ENCODE assay signal across 19 cellular contexts in the genomic region with DNA sequence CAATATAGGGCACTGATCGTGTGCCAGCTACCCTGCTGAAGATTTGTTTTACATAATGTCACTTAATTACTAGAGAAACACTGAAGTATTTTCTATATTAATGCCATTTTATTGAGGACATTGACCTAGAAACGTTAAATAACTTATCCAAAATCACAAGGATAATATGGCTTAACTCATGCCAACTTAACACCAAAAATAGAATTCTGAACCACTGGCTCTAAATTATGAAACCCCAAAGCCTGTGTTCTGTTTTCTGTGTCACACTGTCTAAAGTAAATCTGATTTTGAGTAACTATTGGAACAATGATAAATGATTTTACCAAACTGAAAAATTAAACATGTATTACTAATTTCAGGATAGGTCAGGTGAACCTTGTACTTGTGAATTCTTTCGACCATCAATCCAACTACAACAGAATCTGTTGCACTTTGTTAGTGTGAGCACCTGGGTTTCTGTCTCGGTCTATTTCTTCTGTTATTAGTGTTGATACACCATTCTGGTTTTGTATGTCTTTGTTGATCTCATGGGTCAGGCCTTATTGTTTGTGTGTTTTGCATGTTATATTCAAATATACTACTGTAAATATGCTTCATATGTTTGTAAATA. TPM values are rescaled to one million over a fixed set of nuclear protein-coding genes. Genes with fewer than 3 reads are reported as not detected.
A peak's percentile ranks its signal among the peaks of the same experiment; 100 is the strongest.
DNase-seq lines count a peak whose midpoint lies in the region; ATAC-seq, FAIRE-seq and TF ChIP-seq lines count a peak whose summit lies in the region.
"Had no signal": no experiment of that assay in that cellular context is flagged by ENCODE, and none has a peak within 500 bp of the region (broad histone marks: within the 10 kb centered on the region; RNA-seq: fewer than 3 reads in every experiment).

No MANE protein-coding gene starts in this region.

- TF ChIP-seq CTCF in MCF 10A (IDR thresholded peaks at IDR 0.05; ENCODE audit: unreplicated experiment) (no peak), breast epithelium (IDR thresholded peaks at IDR 0.05) (no peak), GM12878 (IDR thresholded peaks at IDR 0.05 in 2 of 3, conservative IDR thresholded peaks at IDR 0.05 in 1 of 3; ENCODE audit: control insufficient read depth in 2 of 3, extremely low read depth in 1 of 3, insufficient read depth in 1 of 3, low read depth in 3 of 3, low read length in 3 of 3) (no peak)

- SMC1A ChIA-PET in GM12878 (lab: Charles Lee; ENCODE audit: uncharacterized antibody, unreplicated experiment): interaction anchor here (0.8 to 7.3 kb wide), 12 partner anchors 8 to 101 kb away, joined by 3 to 66 read pairs (median 6); partner anchors contain the start of gene CCDC141

- peak in 1 of 2 experiments; percentile 40; a peak in 1 of 4 replicates for TF ChIP-seq EP300 in GM12878 (IDR thresholded peaks at IDR 0.05; ENCODE audit: borderline replicate concordance in 1 of 2, control insufficient read depth in 1 of 2, low read depth in 2 of 2, low read length in 2 of 2)

- H3K9me3 ChIP-seq in breast epithelium (peaks cover 1 to 2% of the 10 kb centered on the region in 2 donors), GM12878 (replicated peaks; ENCODE audit: control insufficient read depth, insufficient read depth, low read length) (no peaks in the 10 kb centered on the region; the same call in 2 of the 3 replicates)
- H3K9me3 ChIP-seq: Peyer's patch had no signal

- no peak for TF ChIP-seq POLR2A in breast epithelium (IDR thresholded peaks at IDR 0.05)
- no peak for TF ChIP-seq POLR2A in GM12878 (IDR thresholded peaks at IDR 0.05; ENCODE audit: low read depth, low read length)

- H3K79me2 ChIP-seq in GM12878 (ENCODE audit: control insufficient read depth, insufficient read depth, low read length): no peaks in the 10 kb centered on the region

- FAIRE-seq in GM12878 (lab: Jason Lieb, UNC): no peak

- no peaks in the 10 kb centered on the region for H3K9me3 Mint-ChIP-seq in MCF 10A (ENCODE audit: unreplicated experiment)
- no peaks in the 10 kb centered on the region for H3K9me3 Mint-ChIP-seq in activated T-helper 17 cell treated with anti-CD3 and anti-CD28 coated beads, Interleukin-2, amount 50 U/mL, for 72 hours

- H3K4me3 Mint-ChIP-seq in MCF 10A (ENCODE audit: unreplicated experiment): no peak overlapping the region
- no peak overlapping the region for H3K4me3 Mint-ChIP-seq in activated T-helper 17 cell treated with anti-CD3 and anti-CD28 coated beads, Interleukin-2, amount 50 U/mL, for 72 hours

- in situ Hi-C loops in GM12878 (cut with MboI): no loop called here

- no peak overlapping the region for H3K9ac ChIP-seq in GM12878 (ENCODE audit: control insufficient read depth, insufficient read depth, low read length)

- H3K4me2 ChIP-seq in GM12878 (ENCODE audit: control insufficient read depth, insufficient read depth): no peak overlapping the region

- DNase-seq in MCF 10A (ENCODE audit: unreplicated experiment) (no peak), breast epithelium (ENCODE audit: low spot score in 2 of 2) (no peak), GM12878 (ENCODE audit: low read depth, low spot score) (no peak), activated gamma-delta T cell (lab: John Stamatoyannopoulos, UW) (no peak), DMS 273 treated with DMSO at 0.1 percent for 48 hours (lab: John Stamatoyannopoulos, UW) (no peak)
- DNase-seq: COR-L47, DMS53, GOT3, MM.1S, NCI-H1105, NCI-H1694 treated with DMSO at 0.1 percent for 48 hours, NCI-H446, Peyer's patch, Right ventricle myocardium superior, T-helper 2 cell had no signal

- H3K36me3 ChIP-seq in breast epithelium (no peaks in the 10 kb centered on the region), GM12878 (ENCODE audit: control insufficient read depth in 2 of 2, insufficient read depth in 2 of 2, low read length in 1 of 2) (no peaks in the 10 kb centered on the region)
- H3K36me3 ChIP-seq: Peyer's patch had no signal

- H3K27me3 ChIP-seq in breast epithelium (no peaks in the 10 kb centered on the region), GM12878 (replicated peaks in 1 of 2; ENCODE audit: control insufficient read depth in 2 of 2, insufficient read depth in 2 of 2, low read length in 1 of 2) (no peaks in the 10 kb centered on the region)
- H3K27me3 ChIP-seq: Peyer's patch had no signal

- no peak overlapping the region for H3K27ac Mint-ChIP-seq in MCF 10A (ENCODE audit: low read depth, unreplicated experiment)
- no peak overlapping the region for H3K27ac Mint-ChIP-seq in activated T-helper 17 cell treated with anti-CD3 and anti-CD28 coated beads, Interleukin-2, amount 50 U/mL, for 72 hours

- H3K27ac ChIP-seq in breast epithelium (no peak overlapping the region), GM12878 (ENCODE audit: control insufficient read depth, insufficient read depth) (no peak overlapping the region; the same call in 1 of the 2 replicates)
- H3K27ac ChIP-seq: 22Rv1, Peyer's patch had no signal

- no peaks in the 10 kb centered on the region for H4K20me1 ChIP-seq in GM12878 (ENCODE audit: control insufficient read depth, insufficient read depth)

- ATAC-seq in GM21526 (IDR thresholded peaks at IDR 0.05; ENCODE audit: low FRiP score, unreplicated experiment) (peak; percentile 37), HG03280 (IDR thresholded peaks at IDR 0.05; ENCODE audit: unreplicated experiment) (peak; percentile 54), GM12878 (peak; percentile 63)
- ATAC-seq in activated T-helper 17 cell treated with anti-CD3 and anti-CD28 coated beads, Interleukin-2, amount 50 U/mL, for 72 hours (replicated peaks): no peak

- CTCF ChIA-PET in MCF 10A (lab: Yijun Ruan, JAX) (interaction anchor here (0.6 to 1.1 kb wide), 3 partner anchors 19 to 171 kb away, joined by 3 to 4 read pairs (median 3); no protein-coding TSS in a partner anchor), GM12878 (lab: Yijun Ruan, JAX) (interaction anchor here (0.6 to 7.1 kb wide), 7 partner anchors 8 to 77 kb away, joined by 3 to 41 read pairs (median 4); partner anchors contain the start of gene CCDC141)

- intact Hi-C loops in MCF 10A (cut with micrococcal nuclease) (no loop called here), breast epithelium (cut with DNase I; ENCODE audit: low total_unique reads) (no loop called here), GM12878 (cut with micrococcal nuclease; ENCODE audit: unreplicated experiment) (loop anchor here (5.0 kb wide), 2 partner anchors 51 to 76 kb away; no protein-coding TSS in a partner anchor)

- RAD21 ChIA-PET in GM12878 (lab: Charles Lee; ENCODE audit: unreplicated experiment): interaction anchor here (1.0 to 6.0 kb wide), 6 partner anchors 8 to 77 kb away, joined by 3 to 47 read pairs (median 14); partner anchors contain the start of gene CCDC141

- no peaks in the 10 kb centered on the region for H3K4me1 ChIP-seq in breast epithelium
- H3K4me1 ChIP-seq in GM12878 (ENCODE audit: control insufficient read depth, insufficient read depth, low read length): peaks cover 19% of the 10 kb centered on the region
- H3K4me1 ChIP-seq: Peyer's patch had no signal

- BruUV-seq in MCF 10A (replicated peaks; lab: Mats Ljungman, UMichigan) (TSS peak; percentile 13), GM12878 (replicated peaks; lab: Mats Ljungman, UMichigan) (no TSS peak)

- POLR2A ChIA-PET in MCF 10A (lab: Yijun Ruan, JAX) (no interaction called here), GM12878 (lab: Charles Lee) (interaction anchor here (1.0 to 3.4 kb wide), 4 partner anchors 8 to 77 kb away, joined by 3 to 22 read pairs (median 4); no protein-coding TSS in a partner anchor)

- 34% methylated on average over 4 of the region's 4 CpGs for WGBS in GM12878 (ENCODE audit: insufficient coverage, insufficient replicate concordance, low lambda C conversion rate, missing lambda C conversion rate)

- no peak overlapping the region for H2AFZ ChIP-seq in GM12878 (ENCODE audit: control insufficient read depth, low read depth, low read length)

- TF ChIP-seq RAD21 in GM12878 (IDR thresholded peaks at IDR 0.05; ENCODE audit: insufficient read depth, low read depth, low read length): no peak

- H3K4me3 ChIP-seq in breast epithelium (no peak overlapping the region), GM12878 (no peak overlapping the region)
- H3K4me3 ChIP-seq: Peyer's patch had no signal

- H3K4me1 Mint-ChIP-seq in MCF 10A (ENCODE audit: insufficient read depth, unreplicated experiment): peaks cover 11% of the 10 kb centered on the region
- H3K4me1 Mint-ChIP-seq in activated T-helper 17 cell treated with anti-CD3 and anti-CD28 coated beads, Interleukin-2, amount 50 U/mL, for 72 hours: no peaks in the 10 kb centered on the region

- H3K36me3 Mint-ChIP-seq in MCF 10A (ENCODE audit: insufficient read depth, unreplicated experiment): no peaks in the 10 kb centered on the region
- H3K36me3 Mint-ChIP-seq in activated T-helper 17 cell treated with anti-CD3 and anti-CD28 coated beads, Interleukin-2, amount 50 U/mL, for 72 hours (ENCODE audit: low read depth): no peaks in the 10 kb centered on the region

- H3K27me3 Mint-ChIP-seq in MCF 10A (ENCODE audit: insufficient read depth, unreplicated experiment): no peaks in the 10 kb centered on the region
- peaks cover 5% of the 10 kb centered on the region for H3K27me3 Mint-ChIP-seq in activated T-helper 17 cell treated with anti-CD3 and anti-CD28 coated beads, Interleukin-2, amount 50 U/mL, for 72 hours

RNA-seq across cellular contexts. Expression of gene CCDC141, which starts 48.2 kb away (rescaled TPM):
- total RNA-seq in MCF 10A (2022): not detected in 2 replicates
- total RNA-seq in breast epithelium: 10 to 100 TPM in 1 of 3 donors, 1 to 10 TPM in 2; 1.3 to 11.7 (median 2.2) TPM
- 97.0 and 101 TPM in 2 replicates for total RNA-seq in GM12878 (2013; cell fraction: nucleolus; rRNA removed)
- total RNA-seq in GM12878 (2014; rRNA removed): 6.2 and 6.9 TPM in 2 replicates
- total RNA-seq in GM12878 (2014; rRNA removed; fragmentation: Illumina TruSeq; extraction: Trizol): 10.2 and 10.4 TPM in 2 replicates
- total RNA-seq in GM12878 (2021): 9.6 and 12.5 TPM in 2 replicates
- polyA plus RNA-seq in GM12878 (2011; ENCODE audit: low read depth): 0.55 TPM
- 3.5 and 4.8 TPM in 2 replicates for polyA plus RNA-seq in GM12878 (2011; rRNA removed)
- 1.5 and 1.8 TPM in 2 replicates for polyA plus RNA-seq in GM12878 (2011; cell fraction: cytosol; rRNA removed)
- polyA plus RNA-seq in GM12878 (2011; cell fraction: nucleus; rRNA removed): 8.9 and 9.0 TPM in 2 replicates
- 0.67 and 1.0 TPM in 2 replicates for polyA plus RNA-seq in GM12878 (2012)
- polyA plus RNA-seq in GM12878 (2014; fragmentation: Illumina TruSeq; extraction: Trizol): 2.1 and 2.8 TPM in 2 replicates
- polyA plus RNA-seq in GM12878 (2014; fragmentation: Nextera tagmentation; extraction: Ambion mirVana): 1 to 10 TPM in 1 of 2 experiments, under 1 TPM in 1; 0.84 to 2.1 TPM
- 1.9 and 2.0 TPM in 2 replicates for polyA plus RNA-seq in GM12878 (2014; rRNA removed)
- polyA plus RNA-seq in GM12878 (2016; fragmentation: Nextera tagmentation; extraction: Ambion mirVana): 1 to 10 TPM; 3.7 to 3.9 TPM
- 28.6 and 29.6 TPM in 2 replicates for polyA minus RNA-seq in GM12878 (2011; rRNA and poly(A)+ RNA removed)
- 4.8 and 5.7 TPM in 2 replicates for polyA minus RNA-seq in GM12878 (2011; cell fraction: cytosol; rRNA and poly(A)+ RNA removed)
- 62.5 and 78.6 TPM in 2 replicates for polyA minus RNA-seq in GM12878 (2011; cell fraction: nucleus; rRNA and poly(A)+ RNA removed)
- 1 to 10 TPM; 1.9 to 2.1 TPM for total RNA-seq in activated T-helper 17 cell treated with anti-CD3 and anti-CD28 coated beads, Interleukin-2, amount 50 U/mL, for 72 hours
